In genomic region chr21:25583370-25584133, GRCh38 we compare ENCODE assay signal across 1 cellular context.
TF ChIP-seq lines count a peak whose summit lies in the region.

No MANE protein-coding gene starts in this region.

TF ChIP-seq in GM12878, 131 proteins besides CTCF, POLR2A, EP300 and RAD21:
- peak; percentile 20 for TF ChIP-seq PBX3 (IDR thresholded peaks at IDR 0.05; ENCODE audit: insufficient replicate concordance, low read depth, low read length)
- TF ChIP-seq SMAD5 (IDR thresholded peaks at IDR 0.05; ENCODE audit: low read depth), result 0 out of 2 replicates have a peak, but pooled peaks have one; percentile 39
- TF ChIP-seq NFIC (IDR thresholded peaks at IDR 0.05; ENCODE audit: low read depth, low read length), result peak; percentile 37; the same call in 1 of the 2 replicates
- TF ChIP-seq RUNX3 (IDR thresholded peaks at IDR 0.05; ENCODE audit: low read length), result peak; percentile 42
- TF ChIP-seq PKNOX1 (IDR thresholded peaks at IDR 0.05), result peak; percentile 55; the same call in 1 of the 2 replicates
- TF ChIP-seq MEF2B (IDR thresholded peaks at IDR 0.05; ENCODE audit: partially characterized antibody, poor library complexity, severe bottlenecking), result no peak
- TF ChIP-seq ATF2 (IDR thresholded peaks at IDR 0.05; ENCODE audit: low read length), result peak; percentile 21
- TF ChIP-seq GABPA (IDR thresholded peaks at IDR 0.05; ENCODE audit: low read depth), result 0 out of 2 replicates have a peak, but pooled peaks have one; percentile 13
- TF ChIP-seq ZBTB11 (CRISPR knock-in tag; IDR thresholded peaks at IDR 0.05), result 0 out of 2 replicates have a peak, but pooled peaks have one; percentile 21
- TF ChIP-seq POU2F2 (IDR thresholded peaks at IDR 0.05; ENCODE audit: borderline replicate concordance, low read depth, low read length), result peak; percentile 64; the same call in 2 of the 3 replicates
- no peak for TF ChIP-seq BCL11A (IDR thresholded peaks at IDR 0.05; ENCODE audit: low read depth, low read length)
- TF ChIP-seq CBX5 (IDR thresholded peaks at IDR 0.05; ENCODE audit: low read depth), result 0 out of 2 replicates have a peak, but pooled peaks have one; percentile 0
- no peak for TF ChIP-seq CUX1 (IDR thresholded peaks at IDR 0.05; ENCODE audit: insufficient replicate concordance, low read depth, low read length)
- TF ChIP-seq POLR2AphosphoS5 (IDR thresholded peaks at IDR 0.05; ENCODE audit: low read length), result peak; percentile 52; the same call in 1 of the 2 replicates
- no peak for TF ChIP-seq BRCA1 (IDR thresholded peaks at IDR 0.05; ENCODE audit: low read depth, low read length)
- TF ChIP-seq PML (IDR thresholded peaks at IDR 0.05; ENCODE audit: low read length), result peak; percentile 81; the same call in 1 of the 2 replicates
- peak; percentile 22; the same call in 1 of the 2 replicates for TF ChIP-seq MTA3 (IDR thresholded peaks at IDR 0.05; ENCODE audit: borderline replicate concordance, low read length)
- TF ChIP-seq HSF1 (IDR thresholded peaks at IDR 0.05; ENCODE audit: low read depth, low read length), result no peak
- TF ChIP-seq BMI1 (IDR thresholded peaks at IDR 0.05; ENCODE audit: borderline replicate concordance), result 0 out of 2 replicates have a peak, but pooled peaks have one; percentile 28
- TF ChIP-seq USF1 (IDR thresholded peaks at IDR 0.05; ENCODE audit: borderline replicate concordance, extremely low read length, insufficient read depth, low read depth, low read length), result no peak
- TF ChIP-seq JUNB (IDR thresholded peaks at IDR 0.05), result no peak
